Comparison of ENCODE assay signal across 30 cellular contexts in the genomic region with DNA sequence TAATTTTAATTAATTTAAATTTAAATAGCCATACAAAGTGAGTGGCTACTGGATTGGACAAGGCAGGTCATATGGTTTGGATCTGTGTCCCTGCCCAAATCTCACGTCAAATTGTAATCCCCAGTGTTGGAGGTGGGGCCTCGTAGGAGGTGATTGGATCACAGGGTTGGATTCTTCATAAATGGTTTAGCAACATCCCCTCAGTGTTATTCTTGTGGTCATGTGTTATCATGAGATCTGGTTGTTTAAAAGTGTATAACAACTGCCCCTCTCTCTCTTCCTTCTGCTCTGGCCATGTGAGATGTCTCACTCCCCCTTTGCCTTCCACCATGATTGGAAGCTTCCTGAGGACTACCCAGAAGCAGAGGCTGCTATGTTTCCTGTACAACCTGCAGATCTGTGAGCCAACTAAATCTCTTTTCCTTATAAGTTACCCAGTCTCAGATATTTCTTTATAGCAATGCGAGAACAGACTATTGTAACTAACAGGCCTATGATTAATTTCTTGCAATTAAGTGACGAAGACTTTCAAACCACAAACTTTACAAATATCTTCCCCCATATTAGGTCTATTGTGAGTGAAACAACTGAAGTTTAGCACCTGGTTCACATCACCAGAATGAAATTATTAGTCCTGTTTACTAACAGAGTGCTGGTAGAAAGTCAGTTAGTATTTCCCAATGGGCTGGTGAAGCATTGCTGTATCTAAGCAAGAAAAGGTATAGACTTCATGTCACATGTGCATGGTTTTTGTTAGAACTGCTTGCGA. TPM values are rescaled to one million over a fixed set of nuclear protein-coding genes. Genes with fewer than 3 reads are reported as not detected.
A peak's percentile ranks its signal among the peaks of the same experiment; 100 is the strongest.
DNase-seq lines count a peak whose midpoint lies in the region; ATAC-seq, FAIRE-seq and TF ChIP-seq lines count a peak whose summit lies in the region.
"Had no signal": no experiment of that assay in that cellular context is flagged by ENCODE, and none has a peak within 500 bp of the region (broad histone marks: within the 10 kb centered on the region; RNA-seq: fewer than 3 reads in every experiment).

No MANE protein-coding gene starts in this region.

- 0 out of 3 replicates have a peak overlapping the region, but pooled peaks have one; percentile 88 for H2BK15ac ChIP-seq in IMR-90 (ENCODE audit: low read depth, low read length)

- CTCF ChIA-PET in activated CD4-positive, alpha-beta memory T cell treated with anti-CD3 and anti-CD28 coated beads for 36 hours (lab: Charles Lee): no interaction called here
- CTCF ChIA-PET in activated CD4-positive, alpha-beta memory T cell treated with anti-CD3 and anti-CD28 coated beads, Interleukin-2, amount 10 ng/mL, durations not matched to agents 7 days and 5 days (lab: Charles Lee): no interaction called here
- CTCF ChIA-PET in IMR-90 (lab: Yijun Ruan, JAX): no interaction called here

- 0 out of 2 replicates have a peak overlapping the region, but pooled peaks have one; percentile 23 for H2BK120ac ChIP-seq in IMR-90 (ENCODE audit: low read depth, low read length)

- no peak overlapping the region for H2BK5ac ChIP-seq in IMR-90 (ENCODE audit: low read depth, low read length, poor library complexity, severe bottlenecking)

- no peak overlapping the region for H3K27ac ChIP-seq in IMR-90 (ENCODE audit: insufficient read depth, low read length)
- H3K27ac ChIP-seq in left ventricle myocardium inferior (replicated peaks): no peak overlapping the region
- H3K27ac ChIP-seq in kidney (ENCODE audit: low read depth in 2 of 2, low read length in 2 of 2): no peak overlapping the region
- H3K27ac ChIP-seq in gastrocnemius medialis: no peak overlapping the region
- H3K27ac ChIP-seq: psoas muscle, thyroid gland, vagina had no signal

- H3K4ac ChIP-seq in IMR-90 (ENCODE audit: low read depth, low read length): peak overlapping the region; percentile 62; the same call in 1 of the 2 replicates

- H4K20me1 ChIP-seq in IMR-90 (ENCODE audit: insufficient read depth, low read length): no peaks in the 10 kb centered on the region

- H3K36me3 ChIP-seq in IMR-90 (ENCODE audit: control insufficient read depth, insufficient read depth, low read length) (no peaks in the 10 kb centered on the region), left ventricle myocardium inferior (no peaks in the 10 kb centered on the region), kidney (ENCODE audit: control insufficient read depth in 1 of 2, insufficient read depth in 2 of 2, low read length in 2 of 2) (no peaks in the 10 kb centered on the region), gastrocnemius medialis (no peaks in the 10 kb centered on the region)
- H3K36me3 ChIP-seq: BE2C, HAP-1, thyroid gland, vagina had no signal

- peaks cover 6% of the 10 kb centered on the region; the same call in 1 of the 2 replicates for H3K4me1 ChIP-seq in IMR-90 (ENCODE audit: control insufficient read depth, insufficient read depth, low read length)
- H3K4me1 ChIP-seq in left ventricle myocardium inferior: peaks cover 24% of the 10 kb centered on the region
- H3K4me1 ChIP-seq in kidney (ENCODE audit: control insufficient read depth in 1 of 2, insufficient read depth in 1 of 2, low read depth in 1 of 2, low read length in 2 of 2): peaks cover 4 to 14% of the 10 kb centered on the region in 2 donors
- H3K4me1 ChIP-seq in gastrocnemius medialis: peaks cover 0 to 3% of the 10 kb centered on the region in 2 donors
- H3K4me1 ChIP-seq: BE2C, HAP-1, psoas muscle, thyroid gland had no signal

- H4K8ac ChIP-seq in IMR-90 (ENCODE audit: low read depth in 2 of 2, low read length in 2 of 2): no peak overlapping the region

- peak overlapping the region; percentile 56; the same call in 1 of the 2 replicates for H2BK20ac ChIP-seq in IMR-90 (ENCODE audit: low read depth, low read length)

- H3K56ac ChIP-seq in IMR-90 (ENCODE audit: extremely low read depth, insufficient read depth, low read length): no peak overlapping the region

- H3K9ac ChIP-seq in IMR-90 (ENCODE audit: low read depth, low read length) (no peak overlapping the region), kidney (ENCODE audit: low read length in 2 of 2) (no peak overlapping the region)
- H3K9ac ChIP-seq: SK-N-SH had no signal

- no peaks in the 10 kb centered on the region for H3K27me3 ChIP-seq in IMR-90 (ENCODE audit: control insufficient read depth, insufficient read depth, low read length)
- no peaks in the 10 kb centered on the region for H3K27me3 ChIP-seq in left ventricle myocardium inferior (ENCODE audit: low read depth)
- no peaks in the 10 kb centered on the region for H3K27me3 ChIP-seq in gastrocnemius medialis
- H3K27me3 ChIP-seq: BE2C, thyroid gland, vagina had no signal

- peaks cover 5% of the 10 kb centered on the region for H3K36me3 Mint-ChIP-seq in activated CD4-positive, alpha-beta memory T cell treated with anti-CD3 and anti-CD28 coated beads for 36 hours
- peaks cover 2% of the 10 kb centered on the region for H3K36me3 Mint-ChIP-seq in activated CD4-positive, alpha-beta memory T cell treated with anti-CD3 and anti-CD28 coated beads, Interleukin-2, amount 10 ng/mL, durations not matched to agents 7 days and 5 days (ENCODE audit: low read depth)
- no peaks in the 10 kb centered on the region for H3K36me3 Mint-ChIP-seq in activated T-helper 17 cell treated with anti-CD3 and anti-CD28 coated beads, Interleukin-2, amount 50 U/mL, for 72 hours (ENCODE audit: low read depth)
- no peaks in the 10 kb centered on the region for H3K36me3 Mint-ChIP-seq in natural killer cell
- H3K36me3 Mint-ChIP-seq: naive B cell had no signal

- no peak overlapping the region for H3K4me3 ChIP-seq in IMR-90 (ENCODE audit: insufficient read depth, low read depth, low read length)
- no peak overlapping the region for H3K4me3 ChIP-seq in left ventricle myocardium inferior
- no peak overlapping the region for H3K4me3 ChIP-seq in kidney (ENCODE audit: low read length in 2 of 2)
- no peak overlapping the region for H3K4me3 ChIP-seq in gastrocnemius medialis
- H3K4me3 ChIP-seq: HAP-1, psoas muscle, thyroid gland, vagina had no signal

- in situ Hi-C loops in IMR-90 (cut with MboI; ENCODE audit: low sequenced_read_pairs): no loop called here
- in situ Hi-C loops in gastrocnemius medialis (cut with MboI; ENCODE audit: low sequenced_read_pairs in 4 of 4): no loop called here

- no peak overlapping the region for H4K5ac ChIP-seq in IMR-90 (ENCODE audit: low read depth, low read length)

- no peak for FAIRE-seq in kidney (lab: Jason Lieb, UNC)
- FAIRE-seq: HepG2 had no signal

- no peak for TF ChIP-seq RAD21 in IMR-90 (IDR thresholded peaks at IDR 0.05; ENCODE audit: low read length)

- no peak for DNase-seq in activated CD4-positive, alpha-beta memory T cell treated with anti-CD3 and anti-CD28 coated beads for 36 hours
- DNase-seq in activated CD4-positive, alpha-beta memory T cell treated with anti-CD3 and anti-CD28 coated beads, Interleukin-2, amount 10 ng/mL, durations not matched to agents 7 days and 5 days: no peak
- DNase-seq in IMR-90 (no peak), natural killer cell (no peak), left ventricle myocardium inferior (no peak), kidney (no peak), gastrocnemius medialis (no peak)
- DNase-seq: activated CD4-positive, alpha-beta T cell treated with anti-CD3 and anti-CD28 coated beads for 1 hour; activated gamma-delta T cell; activated T-cell treated with anti-CD3 and anti-CD28 coated beads, Interleukin-2, amount 50 U/mL, for 24 hours; BE2C; caudate nucleus; Kasumi-1; midbrain; naive B cell; NCI-H1048; NCI-H1694; NCI-H446 treated with DMSO at 0.1 percent for 48 hours; NCI-H82; psoas muscle; SK-N-SH; stimulated activated CD4-positive, alpha-beta T cell treated with anti-CD3 and anti-CD28 coated beads, Interleukin-12 subunit alpha, Interleukin-12 subunit beta, amount 100 ng/mL, for 4 hours; stimulated activated CD4-positive, alpha-beta T cell treated with anti-CD3 and anti-CD28 coated beads, Interleukin-2, amount 100 ng/mL, for 48 hours; T-helper 2 cell; thyroid gland had no signal

- intact Hi-C loops in activated CD4-positive, alpha-beta memory T cell treated with anti-CD3 and anti-CD28 coated beads for 36 hours (cut with micrococcal nuclease): no loop called here
- intact Hi-C loops in IMR-90 (cut with micrococcal nuclease) (no loop called here), natural killer cell (cut with micrococcal nuclease) (no loop called here), left ventricle myocardium inferior (cut with micrococcal nuclease) (loop anchor here (10.0 kb wide), 1 partner anchor 58 kb away; a partner anchor contains a TSS), kidney (cut with DNase I) (no loop called here), gastrocnemius medialis (cut with DNase I; ENCODE audit: low total_unique reads) (loop anchor here (10.0 kb wide), 1 partner anchor 138 kb away; no protein-coding TSS in a partner anchor)

- no peak overlapping the region for H3K23ac ChIP-seq in IMR-90 (ENCODE audit: low read depth, low read length)

- no peak overlapping the region for H4K91ac ChIP-seq in IMR-90 (ENCODE audit: insufficient read depth, low read depth, low read length)

- H3K4me3 Mint-ChIP-seq in activated CD4-positive, alpha-beta memory T cell treated with anti-CD3 and anti-CD28 coated beads for 36 hours: no peak overlapping the region
- no peak overlapping the region for H3K4me3 Mint-ChIP-seq in activated CD4-positive, alpha-beta memory T cell treated with anti-CD3 and anti-CD28 coated beads, Interleukin-2, amount 10 ng/mL, durations not matched to agents 7 days and 5 days
- H3K4me3 Mint-ChIP-seq in activated T-helper 17 cell treated with anti-CD3 and anti-CD28 coated beads, Interleukin-2, amount 50 U/mL, for 72 hours: peak overlapping the region; percentile 1
- H3K4me3 Mint-ChIP-seq in natural killer cell: no peak overlapping the region
- H3K4me3 Mint-ChIP-seq: activated T-cell treated with anti-CD3 and anti-CD28 coated beads, Interleukin-2, amount 50 U/mL, for 24 hours; naive B cell had no signal

- 83% methylated on average over 1 of the region's 5 CpGs; no CpG with 5 or more reads in 1 of the 2 experiments for WGBS in IMR-90 (ENCODE audit: extremely low coverage in 2 of 2, insufficient read length in 1 of 2), 2 experiments

- no peak overlapping the region for H3K18ac ChIP-seq in IMR-90 (ENCODE audit: low read depth, low read length)

- no peak for ATAC-seq in IMR-90 (ENCODE audit: low read depth)
- peak; percentile 11 for ATAC-seq in activated T-helper 17 cell treated with anti-CD3 and anti-CD28 coated beads, Interleukin-2, amount 50 U/mL, for 72 hours (replicated peaks)
- peak in 2 of 3 donors; percentile 27 to 29 for ATAC-seq in natural killer cell
- no peak for ATAC-seq in gastrocnemius medialis
- ATAC-seq: HepG2, psoas muscle, sciatic nerve had no signal

- no peak for TF ChIP-seq POLR2A in IMR-90 (IDR thresholded peaks at IDR 0.05; ENCODE audit: low read depth, low read length)
- TF ChIP-seq POLR2A in gastrocnemius medialis (IDR thresholded peaks at IDR 0.05): no peak

- H3K27me3 Mint-ChIP-seq in activated CD4-positive, alpha-beta memory T cell treated with anti-CD3 and anti-CD28 coated beads for 36 hours: no peaks in the 10 kb centered on the region
- H3K27me3 Mint-ChIP-seq in activated CD4-positive, alpha-beta memory T cell treated with anti-CD3 and anti-CD28 coated beads, Interleukin-2, amount 10 ng/mL, durations not matched to agents 7 days and 5 days: no peaks in the 10 kb centered on the region
- H3K27me3 Mint-ChIP-seq in activated T-helper 17 cell treated with anti-CD3 and anti-CD28 coated beads, Interleukin-2, amount 50 U/mL, for 72 hours: no peaks in the 10 kb centered on the region
- H3K27me3 Mint-ChIP-seq in natural killer cell (ENCODE audit: low read depth in 2 of 2): no peaks in the 10 kb centered on the region
- H3K27me3 Mint-ChIP-seq: activated T-cell treated with anti-CD3 and anti-CD28 coated beads, Interleukin-2, amount 50 U/mL, for 24 hours; naive B cell had no signal

- no peak overlapping the region for H2AFZ ChIP-seq in IMR-90 (replicated peaks; ENCODE audit: low read length, poor library complexity)

- peaks cover 2% of the 10 kb centered on the region for H3K9me3 Mint-ChIP-seq in activated CD4-positive, alpha-beta memory T cell treated with anti-CD3 and anti-CD28 coated beads for 36 hours
- H3K9me3 Mint-ChIP-seq in activated CD4-positive, alpha-beta memory T cell treated with anti-CD3 and anti-CD28 coated beads, Interleukin-2, amount 10 ng/mL, durations not matched to agents 7 days and 5 days: peaks cover 5% of the 10 kb centered on the region
- peaks cover 6% of the 10 kb centered on the region for H3K9me3 Mint-ChIP-seq in activated T-helper 17 cell treated with anti-CD3 and anti-CD28 coated beads, Interleukin-2, amount 50 U/mL, for 72 hours
- peaks cover 0 to 3% of the 10 kb centered on the region in 2 donors for H3K9me3 Mint-ChIP-seq in natural killer cell

- H2AK9ac ChIP-seq in IMR-90 (replicated peaks; ENCODE audit: low read depth, low read length, poor library complexity): no peak overlapping the region

- H3K4me1 Mint-ChIP-seq in activated CD4-positive, alpha-beta memory T cell treated with anti-CD3 and anti-CD28 coated beads for 36 hours (ENCODE audit: low read depth): peaks cover 55% of the 10 kb centered on the region
- peaks cover 32% of the 10 kb centered on the region for H3K4me1 Mint-ChIP-seq in activated CD4-positive, alpha-beta memory T cell treated with anti-CD3 and anti-CD28 coated beads, Interleukin-2, amount 10 ng/mL, durations not matched to agents 7 days and 5 days
- peaks cover 38% of the 10 kb centered on the region for H3K4me1 Mint-ChIP-seq in activated T-helper 17 cell treated with anti-CD3 and anti-CD28 coated beads, Interleukin-2, amount 50 U/mL, for 72 hours
- peaks cover 24 to 25% of the 10 kb centered on the region in 2 donors for H3K4me1 Mint-ChIP-seq in natural killer cell

- peak overlapping the region; percentile 49 for H3K27ac Mint-ChIP-seq in activated CD4-positive, alpha-beta memory T cell treated with anti-CD3 and anti-CD28 coated beads for 36 hours
- no peak overlapping the region for H3K27ac Mint-ChIP-seq in activated CD4-positive, alpha-beta memory T cell treated with anti-CD3 and anti-CD28 coated beads, Interleukin-2, amount 10 ng/mL, durations not matched to agents 7 days and 5 days
- no peak overlapping the region for H3K27ac Mint-ChIP-seq in activated T-helper 17 cell treated with anti-CD3 and anti-CD28 coated beads, Interleukin-2, amount 50 U/mL, for 72 hours
- peak overlapping the region; percentile 70 to 77 for H3K27ac Mint-ChIP-seq in natural killer cell
- H3K27ac Mint-ChIP-seq: activated T-cell treated with anti-CD3 and anti-CD28 coated beads, Interleukin-2, amount 50 U/mL, for 24 hours had no signal

- H3K4me2 ChIP-seq in IMR-90 (ENCODE audit: low read depth, low read length): no peak overlapping the region
- H3K4me2 ChIP-seq: SK-N-SH had no signal

- no TSS peak for BruUV-seq in IMR-90 (replicated peaks; lab: Mats Ljungman, UMichigan)

- dilution Hi-C loops in IMR-90 (cut with HindIII; ENCODE audit: low sequenced_read_pairs, unreplicated experiment): no loop called here

- no peak overlapping the region for H2AK5ac ChIP-seq in IMR-90 (ENCODE audit: low read depth, low read length)

- H3K9me3 ChIP-seq in IMR-90 (ENCODE audit: control insufficient read depth, insufficient read depth, low read length): no peaks in the 10 kb centered on the region
- H3K9me3 ChIP-seq in left ventricle myocardium inferior (replicated peaks): no peaks in the 10 kb centered on the region
- no peaks in the 10 kb centered on the region for H3K9me3 ChIP-seq in kidney (ENCODE audit: control insufficient read depth in 1 of 2, low read length in 2 of 2)
- no peaks in the 10 kb centered on the region for H3K9me3 ChIP-seq in gastrocnemius medialis
- H3K9me3 ChIP-seq: BE2C, HAP-1, psoas muscle, SK-N-SH, thyroid gland, vagina had no signal

- H3K9me1 ChIP-seq in IMR-90 (ENCODE audit: insufficient read depth, low read length): peaks cover 6% of the 10 kb centered on the region

- no peak for TF ChIP-seq CTCF in IMR-90 (conservative IDR thresholded peaks at IDR 0.05; ENCODE audit: low read depth, low read length)
- no peak for TF ChIP-seq CTCF in natural killer cell (IDR thresholded peaks at IDR 0.05)
- TF ChIP-seq CTCF in left ventricle myocardium inferior (IDR thresholded peaks at IDR 0.05; ENCODE audit: borderline replicate concordance): no peak
- no peak for TF ChIP-seq CTCF in kidney (IDR thresholded peaks at IDR 0.05; ENCODE audit: borderline replicate concordance, extremely low read depth, insufficient read depth)
- no peak for TF ChIP-seq CTCF in gastrocnemius medialis (IDR thresholded peaks at IDR 0.05 in 4 of 5, conservative IDR thresholded peaks at IDR 0.05 in 1 of 5)

- POLR2A ChIA-PET in activated CD4-positive, alpha-beta memory T cell treated with anti-CD3 and anti-CD28 coated beads for 36 hours (lab: Charles Lee): interaction anchor here (1.0 kb wide), 1 partner anchor 9 kb away, joined by 4 read pairs; no protein-coding TSS in a partner anchor
- POLR2A ChIA-PET in activated CD4-positive, alpha-beta memory T cell treated with anti-CD3 and anti-CD28 coated beads, Interleukin-2, amount 10 ng/mL, durations not matched to agents 7 days and 5 days (lab: Charles Lee): no interaction called here
- POLR2A ChIA-PET in IMR-90 (lab: Charles Lee; ENCODE audit: unreplicated experiment): no interaction called here

- no peaks in the 10 kb centered on the region for H3K79me1 ChIP-seq in IMR-90 (ENCODE audit: low read depth in 1 of 2, low read length in 2 of 2)

- no peak overlapping the region for H3K14ac ChIP-seq in IMR-90 (replicated peaks; ENCODE audit: low read depth, low read length)

RNA-seq across cellular contexts. Expression of a gene that starts 60.0 kb away (rescaled TPM):
- total RNA-seq in activated CD4-positive, alpha-beta memory T cell treated with anti-CD3 and anti-CD28 coated beads for 36 hours: 100 to 1,000 TPM; 259 to 267 TPM
- 100 to 1,000 TPM; 143 to 144 TPM for total RNA-seq in activated CD4-positive, alpha-beta memory T cell treated with anti-CD3 and anti-CD28 coated beads, Interleukin-2, amount 10 ng/mL, durations not matched to agents 7 days and 5 days
- total RNA-seq in IMR-90 (2012; rRNA removed): 4.4 and 5.0 TPM in 2 replicates
- polyA plus RNA-seq in IMR-90 (2012; rRNA removed): 12.6 and 14.2 TPM in 2 replicates
- polyA plus RNA-seq in IMR-90 (2012; cell fraction: cytosol; rRNA removed): 3.5 and 6.8 TPM in 2 replicates
- 29.5 and 108 TPM in 2 replicates for polyA plus RNA-seq in IMR-90 (2012; cell fraction: nucleus; rRNA removed; ENCODE audit: low replicate concordance)
- total RNA-seq in activated T-helper 17 cell treated with anti-CD3 and anti-CD28 coated beads, Interleukin-2, amount 50 U/mL, for 72 hours: 100 to 1,000 TPM; 254 to 663 TPM
- 1,000 to 10,000 TPM; 1,163 to 1,298 (median 1,241) TPM for total RNA-seq in natural killer cell
- total RNA-seq in left ventricle myocardium inferior: 7.0 TPM
- 52.6 TPM for total RNA-seq in kidney
- polyA plus RNA-seq in kidney (ENCODE audit: insufficient read depth, low read depth, low replicate concordance): 2.8 TPM
- total RNA-seq in gastrocnemius medialis: 1 to 10 TPM; 2.6 to 7.1 (median 4.7) TPM

Comparison
In these comparisons a context has a peak if more than half of its experiments do, and no peak if none do; other contexts are left out.
1. H3K27ac Mint-ChIP-seq: peak in activated CD4-positive, alpha-beta memory T cell treated with anti-CD3 and anti-CD28 coated beads for 36 hours (single experiment) and natural killer cell (2 of 2); none in activated CD4-positive, alpha-beta memory T cell treated with anti-CD3 and anti-CD28 coated beads, Interleukin-2, amount 10 ng/mL, durations not matched to agents 7 days and 5 days (single experiment) and activated T-helper 17 cell treated with anti-CD3 and anti-CD28 coated beads, Interleukin-2, amount 50 U/mL, for 72 hours (single experiment).
2. ATAC-seq: peak in activated T-helper 17 cell treated with anti-CD3 and anti-CD28 coated beads, Interleukin-2, amount 50 U/mL, for 72 hours (single experiment) and natural killer cell (2 of 3); none in IMR-90 (single experiment) and gastrocnemius medialis (0 of 2).
3. intact Hi-C loops: an anchor here in left ventricle myocardium inferior (10.0 kb wide) and gastrocnemius medialis (10.0 kb wide); none called in activated CD4-positive, alpha-beta memory T cell treated with anti-CD3 and anti-CD28 coated beads for 36 hours, IMR-90, natural killer cell and kidney.